ENCODE assay signal across 12 cellular contexts in the genomic region with DNA sequence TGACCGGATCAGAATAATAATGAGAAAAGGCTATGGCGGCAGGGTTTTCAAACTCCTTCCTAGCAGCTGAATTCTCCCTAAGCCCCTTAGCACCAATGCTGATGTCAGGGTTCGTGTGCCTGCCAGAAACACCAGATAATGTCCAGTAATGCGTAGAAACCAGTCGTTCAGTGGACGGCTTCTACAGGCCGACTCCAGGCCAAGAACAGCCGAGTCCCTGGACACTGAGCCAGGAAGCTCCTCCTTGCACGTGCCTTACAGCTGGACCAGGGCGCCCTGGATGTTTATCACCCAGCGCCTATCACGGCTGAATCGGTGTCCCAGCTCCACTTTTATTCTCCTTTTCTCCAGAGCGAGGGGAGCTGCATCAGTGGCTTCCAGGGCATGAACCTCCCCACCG. TPM values are rescaled to one million over a fixed set of nuclear protein-coding genes. Genes with fewer than 3 reads are reported as not detected.
DNase-seq lines count a peak whose midpoint lies in the region; ATAC-seq and TF ChIP-seq lines count a peak whose summit lies in the region.
"Not testable (repeated sequence)": the region's sequence is repeated elsewhere in the genome, so short reads cannot be mapped to it uniquely, and the experiment has no call there.
"Had no signal": no experiment of that assay in that cellular context is flagged by ENCODE, and none has a peak within 500 bp of the region (broad histone marks: within the 10 kb centered on the region; RNA-seq: fewer than 3 reads in every experiment).

No MANE protein-coding gene starts in this region.

- DNase-seq in Right ventricle myocardium inferior (ENCODE audit: missing footprints); heart left ventricle; left cardiac atrium; right cardiac atrium; sciatic nerve (ENCODE audit: low spot score): not testable (repeated sequence)

- ATAC-seq in Right ventricle myocardium inferior = peak; percentile 77
- peak in 3 of 4 donors; percentile 8 to 51 (median 24) for ATAC-seq in heart left ventricle
- peak; percentile 37 to 75 for ATAC-seq in left cardiac atrium
- peak; percentile 56 to 69 for ATAC-seq in right cardiac atrium
- peak; percentile 94 for ATAC-seq in sciatic nerve

- not testable (repeated sequence) for TF ChIP-seq POLR2A in heart left ventricle (IDR thresholded peaks at IDR 0.05)

- H3K27ac ChIP-seq in heart left ventricle; right cardiac atrium (ENCODE audit: low read length): not testable (repeated sequence)

- H3K9me3 ChIP-seq in heart left ventricle; right cardiac atrium (ENCODE audit: control insufficient read depth, low read length): not testable (repeated sequence)

- TF ChIP-seq CTCF in heart left ventricle (IDR thresholded peaks at IDR 0.05) = not testable (repeated sequence)

- not testable (repeated sequence) for H3K27me3 ChIP-seq in heart left ventricle; right cardiac atrium (ENCODE audit: control insufficient read depth, insufficient read depth)

- not testable (repeated sequence) for H3K36me3 ChIP-seq in heart left ventricle

- H3K4me1 ChIP-seq in heart left ventricle; right cardiac atrium (ENCODE audit: control insufficient read depth, insufficient read depth, low read length): not testable (repeated sequence)

- no CpG with 5 or more reads among the region's 15 CpGs for WGBS in heart left ventricle, 4 donors
- WGBS in right cardiac atrium = no CpG with 5 or more reads among the region's 15 CpGs

- intact Hi-C loops in Right ventricle myocardium inferior (cut with DNase I); heart left ventricle (cut with DNase I); left cardiac atrium (cut with DNase I); right cardiac atrium (cut with DNase I); sciatic nerve (cut with DNase I): not testable (repeated sequence)

- not testable (repeated sequence) for H3K4me3 ChIP-seq in heart left ventricle; right cardiac atrium (ENCODE audit: low read length)

RNA-seq across cellular contexts. Expression of a gene that starts 8.9 kb away (rescaled TPM):
- 1.2 TPM for total RNA-seq in Right ventricle myocardium inferior
- 1 to 10 TPM in 3 of 9 donors, under 1 TPM in 1, not detected in 5; 0.16 to 3.1 (median 1.4) TPM for total RNA-seq in heart left ventricle
- 1 to 10 TPM in 1 of 2 donors, under 1 TPM in 1; 0.21 to 2.7 TPM for polyA plus RNA-seq in heart left ventricle
- total RNA-seq in left cardiac atrium = 1 to 10 TPM in 1 of 2 donors, under 1 TPM in 1; 0.97 to 3.6 TPM
- total RNA-seq in right cardiac atrium = 1 to 10 TPM in 3 of 4 donors, under 1 TPM in 1; 0.59 to 2.5 (median 1.6) TPM
- polyA plus RNA-seq in right cardiac atrium = 1.7 TPM
- total RNA-seq in sciatic nerve = not detected
- total RNA-seq: A673; CD4-positive, alpha-beta memory T cell; CD4-positive, CD25-positive, alpha-beta regulatory T cell; CD8-positive, alpha-beta memory T cell; Daoy; G401; GM12878 had no signal
- polyA plus RNA-seq: CD4-positive, alpha-beta memory T cell; CD4-positive, CD25-positive, alpha-beta regulatory T cell; CD8-positive, alpha-beta memory T cell; GM12878 had no signal

RNA-seq across cellular contexts. Expression of a gene that starts 9.9 kb away (rescaled TPM):
- not detected for total RNA-seq in Right ventricle myocardium inferior
- total RNA-seq in heart left ventricle = 1 to 10 TPM in 3 of 9 donors, under 1 TPM in 3, not detected in 3; 0.21 to 5.9 (median 1.1) TPM
- polyA plus RNA-seq in heart left ventricle = 1 to 10 TPM in 1 of 2 donors, under 1 TPM in 1; 0.43 to 1.2 TPM
- 1 to 10 TPM in 1 of 2 donors, under 1 TPM in 1; 0.41 to 3.0 TPM for total RNA-seq in left cardiac atrium
- 1 to 10 TPM in 2 of 4 donors, under 1 TPM in 2; 0.71 to 7.4 (median 2.8) TPM for total RNA-seq in right cardiac atrium
- polyA plus RNA-seq in right cardiac atrium = 4.1 TPM
- total RNA-seq in sciatic nerve = not detected
- total RNA-seq: A673; CD4-positive, alpha-beta memory T cell; CD4-positive, CD25-positive, alpha-beta regulatory T cell; CD8-positive, alpha-beta memory T cell; Daoy; G401; GM12878 had no signal
- polyA plus RNA-seq: CD4-positive, alpha-beta memory T cell; CD4-positive, CD25-positive, alpha-beta regulatory T cell; CD8-positive, alpha-beta memory T cell; GM12878 had no signal

RNA-seq across cellular contexts. Expression of a gene that starts 28.8 kb away (rescaled TPM):
- total RNA-seq in Right ventricle myocardium inferior (0.95 TPM), heart left ventricle (1 to 10 TPM in 1 of 9 donors, under 1 TPM in 4, not detected in 4; 0.14 to 2.2 (median 0.42) TPM), left cardiac atrium (under 1 TPM; 0.58 to 0.71 TPM), right cardiac atrium (1 to 10 TPM in 2 of 4 donors, under 1 TPM in 2; 0.54 to 3.4 (median 0.81) TPM), sciatic nerve (not detected)
- polyA plus RNA-seq in heart left ventricle (under 1 TPM; 0.04 to 0.27 TPM), right cardiac atrium (3.6 TPM)
- total RNA-seq: A673; CD4-positive, alpha-beta memory T cell; CD4-positive, CD25-positive, alpha-beta regulatory T cell; CD8-positive, alpha-beta memory T cell; Daoy; G401; GM12878 had no signal
- polyA plus RNA-seq: CD4-positive, alpha-beta memory T cell; CD4-positive, CD25-positive, alpha-beta regulatory T cell; CD8-positive, alpha-beta memory T cell; GM12878 had no signal

RNA-seq across cellular contexts. Expression of a gene that starts 51.0 kb away (rescaled TPM):
- 16.5 TPM for total RNA-seq in Right ventricle myocardium inferior
- total RNA-seq in heart left ventricle = 10 to 100 TPM; 11.4 to 27.6 (median 17.1) TPM
- 10 to 100 TPM; 11.0 to 29.0 TPM for polyA plus RNA-seq in heart left ventricle
- 10 to 100 TPM; 18.6 to 23.1 TPM for total RNA-seq in left cardiac atrium
- total RNA-seq in right cardiac atrium = 10 to 100 TPM; 17.6 to 25.4 (median 19.6) TPM
- 14.6 TPM for polyA plus RNA-seq in right cardiac atrium
- total RNA-seq in sciatic nerve = 23.1 TPM

Comparison
In these comparisons a context has a peak if more than half of its experiments do, and no peak if none do; other contexts are left out.
1. ATAC-seq: peak in every context shown above with its lines; median percentile 94 in sciatic nerve; 77 in Right ventricle myocardium inferior; 62 in right cardiac atrium; 56 in left cardiac atrium; 24 in heart left ventricle.